8 cellular contexts compared by ENCODE assay signal in genomic region chr3:134473868-134474546, GRCh38. TPM values are rescaled to one million over a fixed set of nuclear protein-coding genes. Genes with fewer than 3 reads are reported as not detected.
DNase-seq lines count a peak whose midpoint lies in the region; ATAC-seq, FAIRE-seq and TF ChIP-seq lines count a peak whose summit lies in the region.

No MANE protein-coding gene starts in this region.

- H3K4me1 Mint-ChIP-seq in activated CD8-positive, alpha-beta memory T cell treated with anti-CD3 and anti-CD28 coated beads, Interleukin-2, amount 10 ng/mL, durations not matched to agents 7 days and 5 days, result no peaks in the 10 kb centered on the region

- CTCF ChIA-PET in activated CD8-positive, alpha-beta memory T cell treated with anti-CD3 and anti-CD28 coated beads, Interleukin-2, amount 10 ng/mL, durations not matched to agents 7 days and 5 days (lab: Charles Lee), result interaction anchor here (0.7 to 7.6 kb wide), 25 partner anchors 10 to 901 kb away, joined by 3 to 68 read pairs (median 3); partner anchors contain the start of genes ANAPC13, CDV3 and CEP63
- CTCF ChIA-PET in endothelial cell of umbilical vein (lab: Charles Lee), result interaction anchor here (0.6 to 8.5 kb wide), 41 partner anchors 9 to 1009 kb away, joined by 3 to 296 read pairs (median 6); partner anchors contain the start of genes AMOTL2, ANAPC13 and CEP63

- H3K36me3 ChIP-seq in DND-41 (ENCODE audit: insufficient read depth, low read length) (peaks cover 30% of the 10 kb centered on the region), endothelial cell of umbilical vein (ENCODE audit: control insufficient read depth in 2 of 2, extremely low read depth in 1 of 2, insufficient read depth in 2 of 2, low read length in 2 of 2) (peaks cover 7 to 17% of the 10 kb centered on the region in 2 experiments)

- H3K27ac Mint-ChIP-seq in activated CD8-positive, alpha-beta memory T cell treated with anti-CD3 and anti-CD28 coated beads, Interleukin-2, amount 10 ng/mL, durations not matched to agents 7 days and 5 days, result no peak overlapping the region

- H3K27ac ChIP-seq in DND-41 (ENCODE audit: low read length) (no peak overlapping the region), endothelial cell of umbilical vein (ENCODE audit: insufficient read depth, low read depth, low read length) (no peak overlapping the region)

- peaks cover 10% of the 10 kb centered on the region for H3K36me3 Mint-ChIP-seq in activated CD8-positive, alpha-beta memory T cell treated with anti-CD3 and anti-CD28 coated beads, Interleukin-2, amount 10 ng/mL, durations not matched to agents 7 days and 5 days

- no peaks in the 10 kb centered on the region for H4K20me1 ChIP-seq in DND-41 (ENCODE audit: insufficient read depth, low read length)
- no peaks in the 10 kb centered on the region for H4K20me1 ChIP-seq in endothelial cell of umbilical vein (replicated peaks; ENCODE audit: control insufficient read depth, extremely low read depth, insufficient read depth, low read length)

- H3K9me3 ChIP-seq in DND-41 (ENCODE audit: insufficient read depth, low read length, severe bottlenecking) (no peaks in the 10 kb centered on the region), endothelial cell of umbilical vein (replicated peaks; ENCODE audit: control insufficient read depth, insufficient read depth, low read length) (no peaks in the 10 kb centered on the region)

- POLR2A ChIA-PET in endothelial cell of umbilical vein (lab: Charles Lee), result interaction anchor here (0.6 to 1.0 kb wide), 2 partner anchors 100 to 105 kb away, joined by 3 to 4 read pairs; partner anchors contain the start of gene AMOTL2

- dilution Hi-C loops in endothelial cell of umbilical vein (cut with MboI; ENCODE audit: extremely low pct_ligation_motif_present, low sequenced_read_pairs), result no loop called here

- ATAC-seq in DND-41 (ENCODE audit: insufficient read depth, low read depth) (peak; percentile 86), HG03378 (IDR thresholded peaks at IDR 0.05; ENCODE audit: unreplicated experiment) (peak; percentile 61)
- peak; percentile 77 for ATAC-seq in activated CD8-positive, alpha-beta memory T cell treated with anti-CD3 and anti-CD28 coated beads, Interleukin-2, amount 10 ng/mL, durations not matched to agents 7 days and 5 days

- peak; percentile 72 for DNase-seq in DND-41
- peak; percentile 71 for DNase-seq in NCI-H82 treated with DMSO at 0.1 percent for 48 hours (lab: John Stamatoyannopoulos, UW; ENCODE audit: unreplicated experiment)
- DNase-seq in activated CD8-positive, alpha-beta memory T cell treated with anti-CD3 and anti-CD28 coated beads, Interleukin-2, amount 10 ng/mL, durations not matched to agents 7 days and 5 days, result peak; percentile 79
- DNase-seq in endothelial cell of umbilical vein (ENCODE audit: low read depth, low spot score), result peak; percentile 73
- peak; percentile 88 for DNase-seq in myocyte (ENCODE audit: low read depth)
- DNase-seq in stimulated activated CD8-positive, alpha-beta memory T cell treated with anti-CD3 and anti-CD28 coated beads, Interleukin-7, amount 100 ng/mL, for 4 hours (ENCODE audit: low read depth in 2 of 2), result peak; percentile 40 to 65
- DNase-seq in GM19240 (ENCODE audit: insufficient read length, low spot score), result no peak

- H3K79me2 ChIP-seq in DND-41 (ENCODE audit: insufficient read depth, low read length) (no peaks in the 10 kb centered on the region), endothelial cell of umbilical vein (ENCODE audit: control insufficient read depth, insufficient read depth, low read length) (no peaks in the 10 kb centered on the region)

- peak; percentile 93 for FAIRE-seq in endothelial cell of umbilical vein (lab: Jason Lieb, UNC)

- no peak for TF ChIP-seq POLR2A in endothelial cell of umbilical vein (IDR thresholded peaks at IDR 0.05; ENCODE audit: low read depth, low read length)

- H3K4me3 Mint-ChIP-seq in activated CD8-positive, alpha-beta memory T cell treated with anti-CD3 and anti-CD28 coated beads, Interleukin-2, amount 10 ng/mL, durations not matched to agents 7 days and 5 days, result no peak overlapping the region

- BruUV-seq in endothelial cell of umbilical vein (replicated peaks; lab: Mats Ljungman, UMichigan), result no TSS peak

- H3K27me3 ChIP-seq in DND-41 (ENCODE audit: insufficient read depth, low read length, poor library complexity) (no peaks in the 10 kb centered on the region), endothelial cell of umbilical vein (ENCODE audit: control insufficient read depth in 2 of 2, insufficient read depth in 2 of 2, low read length in 2 of 2) (no peaks in the 10 kb centered on the region)

- no peaks in the 10 kb centered on the region for H3K27me3 Mint-ChIP-seq in activated CD8-positive, alpha-beta memory T cell treated with anti-CD3 and anti-CD28 coated beads, Interleukin-2, amount 10 ng/mL, durations not matched to agents 7 days and 5 days

- no peaks in the 10 kb centered on the region for H3K9me1 ChIP-seq in endothelial cell of umbilical vein (replicated peaks; ENCODE audit: control insufficient read depth, extremely low read depth, insufficient read depth, low read length)

- TF ChIP-seq CTCF in DND-41 (IDR thresholded peaks at IDR 0.05; ENCODE audit: borderline replicate concordance, extremely low read depth, low read length, poor library complexity, severe bottlenecking) (peak; percentile 81), endothelial cell of umbilical vein (IDR thresholded peaks at IDR 0.05; ENCODE audit: extremely low read depth in 1 of 2, insufficient read depth in 1 of 2, low read depth in 1 of 2, low read length in 2 of 2) (peak; percentile 61 to 63)

- intact Hi-C loops in endothelial cell of umbilical vein (cut with micrococcal nuclease), result loop anchor here (1.0 to 5.0 kb wide), 7 partner anchors 47 to 542 kb away; no protein-coding TSS in a partner anchor

- H3K9me3 Mint-ChIP-seq in activated CD8-positive, alpha-beta memory T cell treated with anti-CD3 and anti-CD28 coated beads, Interleukin-2, amount 10 ng/mL, durations not matched to agents 7 days and 5 days (ENCODE audit: low read depth), result no peaks in the 10 kb centered on the region

- H3K9ac ChIP-seq in DND-41 (ENCODE audit: low read depth, low read length), result no peak overlapping the region
- no peak overlapping the region for H3K9ac ChIP-seq in endothelial cell of umbilical vein (replicated peaks; ENCODE audit: extremely low read depth, insufficient read depth, low read length)

- H3K4me2 ChIP-seq in DND-41 (ENCODE audit: insufficient read depth, low read length) (no peak overlapping the region), endothelial cell of umbilical vein (ENCODE audit: insufficient read depth, low read length) (no peak overlapping the region)

- H2AFZ ChIP-seq in DND-41 (ENCODE audit: low read depth, low read length) (no peak overlapping the region), endothelial cell of umbilical vein (ENCODE audit: low read depth, low read length) (no peak overlapping the region)

- H3K4me3 ChIP-seq in DND-41 (ENCODE audit: low read depth in 1 of 2, low read length in 2 of 2), result no peak overlapping the region
- no peak overlapping the region for H3K4me3 ChIP-seq in endothelial cell of umbilical vein (replicated peaks in 1 of 3; ENCODE audit: insufficient read depth in 1 of 3, low read depth in 1 of 3, low read length in 3 of 3)

- H3K4me1 ChIP-seq in DND-41 (ENCODE audit: insufficient read depth, low read length) (no peaks in the 10 kb centered on the region), endothelial cell of umbilical vein (ENCODE audit: control insufficient read depth, extremely low read depth, insufficient read depth, low read length) (peaks cover 13% of the 10 kb centered on the region)

TF ChIP-seq in endothelial cell of umbilical vein, 7 proteins besides CTCF, POLR2A, EP300 and RAD21:
- TF ChIP-seq POLR2AphosphoS5 (IDR thresholded peaks at IDR 0.05; ENCODE audit: insufficient read depth, low read depth, low read length), result no peak
- peak; percentile 17 for TF ChIP-seq GATA2 (IDR thresholded peaks at IDR 0.05; ENCODE audit: insufficient read depth, insufficient read length, low read depth, low read length)

RNA-seq across cellular contexts. Expression of gene ANAPC13, which starts 11.8 kb away (rescaled TPM):
- total RNA-seq in activated CD8-positive, alpha-beta memory T cell treated with anti-CD3 and anti-CD28 coated beads, Interleukin-2, amount 10 ng/mL, durations not matched to agents 7 days and 5 days, result 10 to 100 TPM; 10.8 to 15.1 TPM
- 50.8 and 58.6 TPM in 2 replicates for total RNA-seq in endothelial cell of umbilical vein
- polyA plus RNA-seq in endothelial cell of umbilical vein, result 32.2 and 48.4 TPM in 2 replicates
- 71.2 and 75.9 TPM in 2 replicates for polyA plus RNA-seq in endothelial cell of umbilical vein (2011; cell fraction: cytosol; rRNA removed)
- polyA plus RNA-seq in endothelial cell of umbilical vein (2011; cell fraction: nucleus; rRNA removed), result 27.4 and 35.1 TPM in 2 replicates
- 77.3 and 108 TPM in 2 replicates for polyA plus RNA-seq in endothelial cell of umbilical vein (2012)
- polyA minus RNA-seq in endothelial cell of umbilical vein, result 14.2 and 21.6 TPM in 2 replicates
- polyA minus RNA-seq in endothelial cell of umbilical vein (2011; cell fraction: cytosol; rRNA and poly(A)+ RNA removed), result 18.0 TPM
- polyA minus RNA-seq in endothelial cell of umbilical vein (2011; cell fraction: nucleus; rRNA and poly(A)+ RNA removed), result 16.1 and 19.2 TPM in 2 replicates
- total RNA-seq in myocyte, result 177 and 210 TPM in 2 replicates
- polyA plus RNA-seq in myocyte (2012), result 77.7 TPM

RNA-seq across cellular contexts. Expression of gene CEP63, which starts 11.8 kb away (rescaled TPM):
- total RNA-seq in activated CD8-positive, alpha-beta memory T cell treated with anti-CD3 and anti-CD28 coated beads, Interleukin-2, amount 10 ng/mL, durations not matched to agents 7 days and 5 days, result 10 to 100 TPM; 17.8 to 25.8 TPM
- total RNA-seq in endothelial cell of umbilical vein, result 24.9 and 29.4 TPM in 2 replicates
- 3.8 and 5.7 TPM in 2 replicates for polyA plus RNA-seq in endothelial cell of umbilical vein
- polyA plus RNA-seq in endothelial cell of umbilical vein (2011; cell fraction: cytosol; rRNA removed), result 8.0 and 9.4 TPM in 2 replicates
- polyA plus RNA-seq in endothelial cell of umbilical vein (2011; cell fraction: nucleus; rRNA removed), result 9.5 and 12.5 TPM in 2 replicates
- polyA plus RNA-seq in endothelial cell of umbilical vein (2012), result 17.7 and 26.2 TPM in 2 replicates
- polyA minus RNA-seq in endothelial cell of umbilical vein, result 7.3 and 7.5 TPM in 2 replicates
- 12.6 TPM for polyA minus RNA-seq in endothelial cell of umbilical vein (2011; cell fraction: cytosol; rRNA and poly(A)+ RNA removed)
- polyA minus RNA-seq in endothelial cell of umbilical vein (2011; cell fraction: nucleus; rRNA and poly(A)+ RNA removed), result 22.6 and 27.3 TPM in 2 replicates
- total RNA-seq in myocyte, result 17.6 and 22.5 TPM in 2 replicates
- polyA plus RNA-seq in myocyte (2012), result 21.7 TPM
